ENCODE assay signal across 9 cellular contexts in genomic region chr5:114418546-114419388, GRCh38. TPM values are rescaled to one million over a fixed set of nuclear protein-coding genes. Genes with fewer than 3 reads are reported as not detected.
DNase-seq lines count a peak whose midpoint lies in the region; ATAC-seq and FAIRE-seq lines count a peak whose summit lies in the region.
"Had no signal": no experiment of that assay in that cellular context is flagged by ENCODE, and none has a peak within 500 bp of the region (broad histone marks: within the 10 kb centered on the region; RNA-seq: fewer than 3 reads in every experiment).

No MANE protein-coding gene starts in this region.

- peak; percentile 97 for ATAC-seq in HG02852 (IDR thresholded peaks at IDR 0.05; ENCODE audit: unreplicated experiment)
- ATAC-seq in sciatic nerve, result peak; percentile 24

- intact Hi-C loops in sciatic nerve (cut with DNase I), result no loop called here

- DNase-seq in GM19239 (ENCODE audit: insufficient read length, low spot score) (no peak), Kasumi-1 (lab: John Stamatoyannopoulos, UW) (peak; percentile 77 to 93), sciatic nerve (ENCODE audit: low spot score) (no peak), DMS53 (lab: John Stamatoyannopoulos, UW) (no peak), NCI-H82 treated with DMSO at 0.1 percent for 48 hours (lab: John Stamatoyannopoulos, UW; ENCODE audit: unreplicated experiment) (no peak), cerebellum (ENCODE audit: low spot score) (no peak)

- peak; percentile 85 for FAIRE-seq in GM19239 (lab: Jason Lieb, UNC)

RNA-seq across cellular contexts. Expression of gene KCNN2, which starts 56.9 kb away (rescaled TPM):
- total RNA-seq in sciatic nerve (0.71 TPM), cerebellum (56.4 TPM)
- total RNA-seq: activated T-helper 2 cell treated with anti-CD3 and anti-CD28 coated beads, Interferon-gamma antibody, Interleukin-2, Interleukin-4, amounts not matched to agents 10 μg/mL and 5 μg/mL and 100 μg/mL, durations not matched to agents 14 hours and 24 hours and 36 hours; T-helper 1 cell treated with Interleukin-12 subunit alpha and Interleukin-12 subunit beta and Interleukin-4 antibody, amounts not matched to agents 30 ng/mL and 1 ng/mL, for 36 hours had no signal

Comparison
In these comparisons a context has a peak if more than half of its experiments do, and no peak if none do; other contexts are left out.
1. DNase-seq: peak in Kasumi-1 (2 of 2); none in GM19239 (single experiment), sciatic nerve (single experiment), DMS53 (single experiment), NCI-H82 treated with DMSO at 0.1 percent for 48 hours (single experiment) and cerebellum (single experiment).
2. RNA of gene KCNN2, which starts 56.9 kb away (total RNA-seq): 56.4 TPM in cerebellum (single experiment); 0.71 TPM in sciatic nerve (single experiment); every median in the first group is over 10 times any median in the second.